ENCODE assay signal across 17 cellular contexts in genomic region chr14:24377660-24378059, GRCh38. TPM values are rescaled to one million over a fixed set of nuclear protein-coding genes. Genes with fewer than 3 reads are reported as not detected.
DNase-seq lines count a peak whose midpoint lies in the region; TF ChIP-seq lines count a peak whose summit lies in the region.
"Had no signal": no experiment of that assay in that cellular context is flagged by ENCODE, and none has a peak within 500 bp of the region (broad histone marks: within the 10 kb centered on the region; RNA-seq: fewer than 3 reads in every experiment).

No MANE protein-coding gene starts in this region.

- peak; percentile 71 for DNase-seq in DMS79 treated with DMSO at 0.1 percent for 48 hours (lab: John Stamatoyannopoulos, UW)
- peak; percentile 67 for DNase-seq in RPMI8226
- DNase-seq in mesothelial cell of epicardium (ENCODE audit: low spot score in 2 of 2, unreplicated experiment in 2 of 2) = no peak
- DNase-seq in uterus = no peak
- no peak for DNase-seq in AG08395 (ENCODE audit: low spot score)
- no peak for DNase-seq in trophoblast cell
- DNase-seq in caudate nucleus (lab: John Stamatoyannopoulos, UW) = no peak
- DNase-seq: activated CD4-positive, alpha-beta memory T cell treated with anti-CD3 and anti-CD28 coated beads, Interleukin-2, amount 10 ng/mL, durations not matched to agents 7 days and 5 days; MV-4-11; NCI-H526 treated with DMSO at 0.1 percent for 48 hours; Peyer's patch; sigmoid colon; stimulated activated CD4-positive, alpha-beta T cell treated with anti-CD3 and anti-CD28 coated beads, Interleukin-2, amount 100 ng/mL, for 24 hours; testis had no signal

- H3K27me3 ChIP-seq in uterus (no peaks in the 10 kb centered on the region), trophoblast cell (ENCODE audit: insufficient read depth, low read length) (no peaks in the 10 kb centered on the region)
- H3K27me3 ChIP-seq: Peyer's patch, sigmoid colon, testis had no signal

- no peak overlapping the region for H3K4me2 ChIP-seq in trophoblast cell (ENCODE audit: low read length)

- no peak overlapping the region for H3K14ac ChIP-seq in trophoblast cell (ENCODE audit: low read length)

- H3K27me3 Mint-ChIP-seq in mesothelial cell of epicardium (ENCODE audit: low read depth) = no peaks in the 10 kb centered on the region

- H2AFZ ChIP-seq in trophoblast cell (ENCODE audit: insufficient read depth, low read length, poor library complexity) = no peak overlapping the region

- H3K4me3 Mint-ChIP-seq in mesothelial cell of epicardium = no peak overlapping the region
- H3K4me3 Mint-ChIP-seq: activated CD4-positive, alpha-beta memory T cell treated with anti-CD3 and anti-CD28 coated beads, Interleukin-2, amount 10 ng/mL, durations not matched to agents 7 days and 5 days; memory B cell had no signal

- H3K27ac Mint-ChIP-seq in mesothelial cell of epicardium = peak overlapping the region; percentile 83
- H3K27ac Mint-ChIP-seq: activated CD4-positive, alpha-beta memory T cell treated with anti-CD3 and anti-CD28 coated beads, Interleukin-2, amount 10 ng/mL, durations not matched to agents 7 days and 5 days; memory B cell had no signal

- H2BK5ac ChIP-seq in trophoblast cell (ENCODE audit: low read depth, low read length, poor library complexity) = no peak overlapping the region

- no peak overlapping the region for H3K23ac ChIP-seq in trophoblast cell (ENCODE audit: low read length)

- POLR2A ChIA-PET in HEK293 (lab: Yijun Ruan, JAX) = interaction anchor here (0.7 to 1.2 kb wide), 6 partner anchors 11 to 267 kb away, joined by 3 to 4 read pairs (median 3); partner anchors contain the start of genes CBLN3, KHNYN and NYNRIN

- H3K18ac ChIP-seq in trophoblast cell (ENCODE audit: low read length) = no peak overlapping the region

- no peak overlapping the region for H4K12ac ChIP-seq in trophoblast cell (ENCODE audit: low read depth, low read length)

- no peak overlapping the region for H2AK5ac ChIP-seq in trophoblast cell (ENCODE audit: low read length)

- H3K27ac ChIP-seq in HEK293 (ENCODE audit: extremely low read depth, low read depth, low read length) (no peak overlapping the region), uterus (peak overlapping the region in 1 of 2 donors; percentile 8), trophoblast cell (ENCODE audit: low read depth, low read length) (no peak overlapping the region), caudate nucleus (ENCODE audit: low read depth, low read length) (no peak overlapping the region)
- H3K27ac ChIP-seq: Peyer's patch, testis had no signal

- no peaks in the 10 kb centered on the region for H3K79me2 ChIP-seq in trophoblast cell (ENCODE audit: control insufficient read depth, insufficient read depth, low read length, poor library complexity)

- H2BK12ac ChIP-seq in trophoblast cell (ENCODE audit: low read length) = no peak overlapping the region

- H4K8ac ChIP-seq in trophoblast cell (ENCODE audit: low read depth, low read length) = no peak overlapping the region

- H3K36me3 ChIP-seq in HEK293 (ENCODE audit: control insufficient read depth in 2 of 2, insufficient read depth in 1 of 2, low read length in 2 of 2) = peaks cover 0 to 48% of the 10 kb centered on the region in 2 experiments; a peak in 1 of 3 replicates
- H3K36me3 ChIP-seq in uterus = no peaks in the 10 kb centered on the region
- peaks cover 35 to 43% of the 10 kb centered on the region in 2 experiments for H3K36me3 ChIP-seq in trophoblast cell (ENCODE audit: control insufficient read depth in 1 of 2, insufficient read depth in 2 of 2, low read length in 2 of 2)
- H3K36me3 ChIP-seq: Peyer's patch had no signal

- H3K36me3 Mint-ChIP-seq in mesothelial cell of epicardium = peaks cover 29% of the 10 kb centered on the region
- H3K36me3 Mint-ChIP-seq: CD14-positive monocyte, memory B cell had no signal

- no peak overlapping the region for H3K9ac ChIP-seq in trophoblast cell (ENCODE audit: low read length)

- intact Hi-C loops in uterus (cut with DNase I; ENCODE audit: low total_unique reads) = no loop called here

- WGBS in trophoblast cell (ENCODE audit: extremely low coverage, insufficient coverage, insufficient read length) = no CpG with 5 or more reads among the region's 2 CpGs

- H2BK120ac ChIP-seq in trophoblast cell (ENCODE audit: insufficient read depth, low read length, poor library complexity) = no peak overlapping the region

- H3K9me3 ChIP-seq in HEK293 (ENCODE audit: control insufficient read depth, insufficient read depth, low read depth, low read length) (no peaks in the 10 kb centered on the region), uterus (no peaks in the 10 kb centered on the region), trophoblast cell (ENCODE audit: insufficient read depth, low read depth, low read length) (peaks cover 1% of the 10 kb centered on the region)
- H3K9me3 ChIP-seq: Peyer's patch, sigmoid colon, testis had no signal

- no peak overlapping the region for H4K91ac ChIP-seq in trophoblast cell (ENCODE audit: low read depth, low read length)

- no peak overlapping the region for H3K4me3 ChIP-seq in HEK293 (ENCODE audit: low read depth, low read length)
- no peak overlapping the region for H3K4me3 ChIP-seq in uterus
- no peak overlapping the region for H3K4me3 ChIP-seq in trophoblast cell (ENCODE audit: low read depth, low read length)
- H3K4me3 ChIP-seq: Peyer's patch, sigmoid colon, testis had no signal

- peaks cover 50% of the 10 kb centered on the region for H3K4me1 Mint-ChIP-seq in mesothelial cell of epicardium
- H3K4me1 Mint-ChIP-seq: CD14-positive monocyte, memory B cell had no signal

- no peak for TF ChIP-seq POLR2A in uterus (IDR thresholded peaks at IDR 0.05)

- peaks cover 12% of the 10 kb centered on the region for H3K4me1 ChIP-seq in HEK293 (ENCODE audit: control insufficient read depth, insufficient read depth, low read length)
- no peaks in the 10 kb centered on the region for H3K4me1 ChIP-seq in uterus
- no peaks in the 10 kb centered on the region for H3K4me1 ChIP-seq in trophoblast cell (ENCODE audit: control insufficient read depth in 1 of 2, insufficient read depth in 2 of 2, low read length in 2 of 2)
- H3K4me1 ChIP-seq: Peyer's patch had no signal

- no peak overlapping the region for H3K4ac ChIP-seq in trophoblast cell (ENCODE audit: low read depth, low read length)

- TF ChIP-seq CTCF in HEK293 (tag by site-specific recombination; IDR thresholded peaks at IDR 0.05) = no peak
- no peak for TF ChIP-seq CTCF in mesothelial cell of epicardium (IDR thresholded peaks at IDR 0.05; ENCODE audit: unreplicated experiment)
- no peak for TF ChIP-seq CTCF in uterus (IDR thresholded peaks at IDR 0.05)

- CTCF ChIA-PET in HEK293 (lab: Yijun Ruan, JAX) = interaction anchor here (0.9 to 1.7 kb wide), 4 partner anchors 12 to 269 kb away, joined by 3 to 7 read pairs (median 4); no protein-coding TSS in a partner anchor

- H3K79me1 ChIP-seq in trophoblast cell (ENCODE audit: low read length) = no peaks in the 10 kb centered on the region

- H3K9me3 Mint-ChIP-seq in mesothelial cell of epicardium = no peaks in the 10 kb centered on the region
- H3K9me3 Mint-ChIP-seq: activated CD4-positive, alpha-beta memory T cell treated with anti-CD3 and anti-CD28 coated beads, Interleukin-2, amount 10 ng/mL, durations not matched to agents 7 days and 5 days; memory B cell had no signal

TF ChIP-seq in HEK293, 187 proteins besides CTCF, POLR2A, EP300 and RAD21 (continues in another document):
- peak; percentile 47; the same call in 1 of the 2 replicates for TF ChIP-seq SP3 (tag by site-specific recombination; IDR thresholded peaks at IDR 0.05)
- TF ChIP-seq INSM2 (tag by site-specific recombination; IDR thresholded peaks at IDR 0.05) = no peak
- peak; percentile 77 for TF ChIP-seq OSR2 (tag by site-specific recombination; IDR thresholded peaks at IDR 0.05)

RNA-seq across cellular contexts. Expression of gene NFATC4, which starts 9.7 kb away (rescaled TPM):
- total RNA-seq in mesothelial cell of epicardium (291 to 298 TPM (median 292 TPM) in 3 replicates), uterus (100 to 1,000 TPM in 1 of 4 donors, 10 to 100 TPM in 3; 25.6 to 187 (median 86.4) TPM)
- polyA plus RNA-seq in trophoblast cell (2013) = 33.4 and 33.6 TPM in 2 replicates
- total RNA-seq: activated CD4-positive, alpha-beta memory T cell treated with anti-CD3 and anti-CD28 coated beads, Interleukin-2, amount 10 ng/mL, durations not matched to agents 7 days and 5 days had no signal
- polyA plus RNA-seq: CD14-positive monocyte had no signal

RNA-seq across cellular contexts. Expression of gene NYNRIN, which starts 21.1 kb away (rescaled TPM):
- 171 to 173 TPM (median 173 TPM) in 3 replicates for total RNA-seq in mesothelial cell of epicardium
- 10 to 100 TPM in 3 of 4 donors, 1 to 10 TPM in 1; 4.9 to 51.1 (median 27.3) TPM for total RNA-seq in uterus
- 28.6 and 29.2 TPM in 2 replicates for polyA plus RNA-seq in trophoblast cell (2013)

RNA-seq across cellular contexts. Expression of gene RIPK3, which starts 37.9 kb away (rescaled TPM):
- 1.9 to 2.2 TPM (median 2.0 TPM) in 3 replicates for total RNA-seq in mesothelial cell of epicardium
- 100 to 1,000 TPM in 1 of 4 donors, 1 to 10 TPM in 2, under 1 TPM in 1; 0.29 to 123 (median 6.0) TPM for total RNA-seq in uterus
- 0.36 and 0.47 TPM in 2 replicates for polyA plus RNA-seq in trophoblast cell (2013)

RNA-seq across cellular contexts. Expression of gene ADCY4, which starts 42.8 kb away (rescaled TPM):
- total RNA-seq in mesothelial cell of epicardium = 2.8 to 3.4 TPM (median 3.4 TPM) in 3 replicates
- 100 to 1,000 TPM in 2 of 4 donors, 10 to 100 TPM in 2; 22.8 to 138 (median 86.1) TPM for total RNA-seq in uterus
- polyA plus RNA-seq in trophoblast cell (2013) = 2.7 and 3.6 TPM in 2 replicates

RNA-seq across cellular contexts. Expression of gene CBLN3, which starts 51.8 kb away (rescaled TPM):
- 3.9 to 5.5 TPM (median 4.8 TPM) in 3 replicates for total RNA-seq in mesothelial cell of epicardium
- 1 to 10 TPM in 3 of 4 donors, not detected in 1; 1.3 to 3.3 (median 3.2) TPM for total RNA-seq in uterus
- polyA plus RNA-seq in trophoblast cell (2013) = 0.46 and 0.67 TPM in 2 replicates

Comparison
In these comparisons a context has a peak if more than half of its experiments do, and no peak if none do; other contexts are left out.
1. DNase-seq: peak in DMS79 treated with DMSO at 0.1 percent for 48 hours (single experiment) and RPMI8226 (single experiment); none in mesothelial cell of epicardium (0 of 2), uterus (0 of 2), AG08395 (single experiment), trophoblast cell (0 of 2) and caudate nucleus (0 of 61).